In the genomic region with DNA sequence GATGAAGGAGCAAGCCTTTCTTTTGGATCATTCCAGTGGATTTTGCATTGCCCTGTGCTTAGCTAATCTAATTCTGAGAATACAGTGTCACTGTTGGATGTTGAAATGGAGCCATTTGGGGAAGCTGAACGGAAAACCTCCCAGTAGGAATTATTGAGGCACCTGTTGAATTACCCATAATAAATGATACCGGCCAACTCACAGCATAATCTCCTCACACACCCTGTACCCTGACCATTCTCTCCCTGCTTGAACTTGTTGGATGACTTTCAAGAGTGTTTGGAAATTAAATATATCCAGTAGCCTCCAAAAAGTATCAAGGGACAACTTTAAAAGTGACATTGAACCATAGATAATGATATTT, we compare ENCODE assay signal across 25 cellular contexts.
"Had no signal": no experiment of that assay in that cellular context is flagged by ENCODE, and none has a peak within 500 bp of the region (broad histone marks: within the 10 kb centered on the region; RNA-seq: fewer than 3 reads in every experiment).

No MANE protein-coding gene starts in this region.

- H3K27ac ChIP-seq: esophagus squamous epithelium, heart right ventricle, left lung, skin epidermis, stomach, thyroid gland, upper lobe of right lung, WERI-Rb-1 had no signal

- H3K4me3 ChIP-seq: esophagus squamous epithelium, heart right ventricle, left lung, lung, skin epidermis, stomach, thyroid gland, upper lobe of right lung had no signal

- H3K4me1 ChIP-seq: left lung, thyroid gland, upper lobe of right lung had no signal

- H3K36me3 Mint-ChIP-seq: stimulated activated naive B cell treated with anti-CD40 and anti-IgM and Interleukin-4, amounts not matched to agents 10 μg/mL and 1 μg/mL and 100 μg/mL, for 72 hours had no signal

- H3K27ac Mint-ChIP-seq: activated CD4-positive, alpha-beta T cell treated with anti-CD3 and anti-CD28 coated beads, Interleukin-2, amount 10 ng/mL, durations not matched to agents 7 days and 5 days; endodermal cell; stimulated activated naive B cell treated with anti-CD40 and anti-IgM and Interleukin-4, amounts not matched to agents 10 μg/mL and 1 μg/mL and 100 μg/mL, for 72 hours had no signal

- ATAC-seq: left lung, sciatic nerve, upper lobe of right lung had no signal

- H3K4me3 Mint-ChIP-seq: activated CD4-positive, alpha-beta memory T cell treated with anti-CD3 and anti-CD28 coated beads, Interleukin-2, amount 10 ng/mL, durations not matched to agents 7 days and 5 days; activated CD4-positive, alpha-beta T cell treated with anti-CD3 and anti-CD28 coated beads, Interleukin-2, amount 10 ng/mL, durations not matched to agents 7 days and 5 days; endodermal cell; stimulated activated naive B cell treated with anti-CD40 and anti-IgM and Interleukin-4, amounts not matched to agents 10 μg/mL and 1 μg/mL and 100 μg/mL, for 72 hours had no signal

- FAIRE-seq: astrocyte had no signal

- H3K27me3 ChIP-seq: thyroid gland, upper lobe of right lung had no signal

- H3K9me3 ChIP-seq: esophagus squamous epithelium, heart right ventricle, left lung, stomach, thyroid gland, upper lobe of right lung had no signal

- H3K36me3 ChIP-seq: esophagus squamous epithelium, heart right ventricle, left lung, stomach, thyroid gland, upper lobe of right lung, WERI-Rb-1 had no signal

- DNase-seq: activated CD4-positive, alpha-beta T cell treated with anti-CD3 and anti-CD28 coated beads, Interleukin-2, amount 10 ng/mL, durations not matched to agents 7 days and 5 days; activated gamma-delta T cell treated with Interleukin-2 at 50 U/mL for 16 hours; activated naive CD4-positive, alpha-beta T cell treated with anti-CD3 and anti-CD28 coated beads, Interleukin-2, amount 50 U/mL, for 16 hours; amniotic stem cell; central memory CD4-positive, alpha-beta T cell; endodermal cell; esophagus squamous epithelium; foreskin melanocyte; heart right ventricle; left lung; mesendoderm; retina; stimulated activated CD4-positive, alpha-beta T cell treated with anti-CD3 and anti-CD28 coated beads, Interleukin-2, amount 100 ng/mL, for 24 hours; stimulated activated naive B cell treated with anti-CD40 and anti-IgM and Interleukin-4, amounts not matched to agents 10 μg/mL and 1 μg/mL and 100 μg/mL, for 72 hours; stomach; T1000; thyroid gland; upper lobe of right lung; WERI-Rb-1 had no signal

- H3K9me3 Mint-ChIP-seq: activated CD4-positive, alpha-beta memory T cell treated with anti-CD3 and anti-CD28 coated beads, Interleukin-2, amount 10 ng/mL, durations not matched to agents 7 days and 5 days; activated CD4-positive, alpha-beta T cell treated with anti-CD3 and anti-CD28 coated beads, Interleukin-2, amount 10 ng/mL, durations not matched to agents 7 days and 5 days; endodermal cell; nephron; stimulated activated naive B cell treated with anti-CD40 and anti-IgM and Interleukin-4, amounts not matched to agents 10 μg/mL and 1 μg/mL and 100 μg/mL, for 72 hours had no signal

- H3K4me1 Mint-ChIP-seq: endodermal cell had no signal
